In genomic region chr7:158348446-158348845, GRCh38 we compare ENCODE assay signal across 21 cellular contexts.
DNase-seq lines count a peak whose midpoint lies in the region; ATAC-seq, FAIRE-seq and TF ChIP-seq lines count a peak whose summit lies in the region.
"Had no signal": no experiment of that assay in that cellular context is flagged by ENCODE, and none has a peak within 500 bp of the region (broad histone marks: within the 10 kb centered on the region; RNA-seq: fewer than 3 reads in every experiment).

No MANE protein-coding gene starts in this region.

- WGBS in sigmoid colon, 2 donors: 85 to 86% methylated on average over 3 of the region's 3 CpGs

- no peaks in the 10 kb centered on the region for H3K4me1 Mint-ChIP-seq in activated CD8-positive, alpha-beta memory T cell treated with anti-CD3 and anti-CD28 coated beads, Interleukin-2, amount 10 ng/mL, durations not matched to agents 7 days and 5 days
- H3K4me1 Mint-ChIP-seq: CD14-positive monocyte; CD4-positive, alpha-beta memory T cell; IgD-negative memory B cell had no signal

- peak; percentile 9 for DNase-seq in activated CD8-positive, alpha-beta memory T cell treated with anti-CD3 and anti-CD28 coated beads for 24 hours
- no peak for DNase-seq in activated CD8-positive, alpha-beta memory T cell treated with anti-CD3 and anti-CD28 coated beads, Interleukin-2, amount 10 ng/mL, durations not matched to agents 7 days and 5 days
- DNase-seq in ecto neural progenitor cell (ENCODE audit: low spot score): peak; percentile 20
- DNase-seq in kidney: peak; percentile 26
- peak; percentile 12 for DNase-seq in sigmoid colon
- DNase-seq in H4 (ENCODE audit: low spot score): no peak
- no peak for DNase-seq in GM19238 (ENCODE audit: insufficient read length, low spot score)
- DNase-seq: 8988T; CD4-positive, alpha-beta memory T cell; DMS153; DMS79; GDM1; GM23248 had no signal

- H3K4me1 ChIP-seq in kidney (ENCODE audit: control insufficient read depth in 1 of 2, insufficient read depth in 1 of 2, low read depth in 1 of 2, low read length in 2 of 2): no peaks in the 10 kb centered on the region
- no peaks in the 10 kb centered on the region for H3K4me1 ChIP-seq in sigmoid colon

- H3K27me3 Mint-ChIP-seq in activated CD8-positive, alpha-beta memory T cell treated with anti-CD3 and anti-CD28 coated beads, Interleukin-2, amount 10 ng/mL, durations not matched to agents 7 days and 5 days: no peaks in the 10 kb centered on the region
- H3K27me3 Mint-ChIP-seq: IgD-negative memory B cell had no signal

- no peak for ATAC-seq in activated CD8-positive, alpha-beta memory T cell treated with anti-CD3 and anti-CD28 coated beads, Interleukin-2, amount 10 ng/mL, durations not matched to agents 7 days and 5 days
- no peak for ATAC-seq in GM19397 (IDR thresholded peaks at IDR 0.05; ENCODE audit: unreplicated experiment)
- ATAC-seq: HCT116, HepG2 had no signal

- H3K4me3 Mint-ChIP-seq in activated CD8-positive, alpha-beta memory T cell treated with anti-CD3 and anti-CD28 coated beads, Interleukin-2, amount 10 ng/mL, durations not matched to agents 7 days and 5 days: no peak overlapping the region
- H3K4me3 Mint-ChIP-seq: CD14-positive monocyte; CD4-positive, alpha-beta memory T cell; IgD-negative memory B cell had no signal

- no peak overlapping the region for H3K9ac ChIP-seq in kidney (ENCODE audit: low read length in 2 of 2)
- H3K9ac ChIP-seq: BLaER1, GM23248 had no signal

- TF ChIP-seq POLR2A in sigmoid colon (IDR thresholded peaks at IDR 0.05): no peak

- CTCF ChIA-PET in activated CD8-positive, alpha-beta memory T cell treated with anti-CD3 and anti-CD28 coated beads, Interleukin-2, amount 10 ng/mL, durations not matched to agents 7 days and 5 days (lab: Charles Lee): no interaction called here

- no peak for FAIRE-seq in kidney (lab: Jason Lieb, UNC)
- FAIRE-seq: GM12892, GM18507, HepG2 had no signal

- intact Hi-C loops in kidney (cut with DNase I): no loop called here
- intact Hi-C loops in sigmoid colon (cut with DNase I): no loop called here

- H3K4me3 ChIP-seq in kidney (ENCODE audit: low read length in 2 of 2) (no peak overlapping the region), sigmoid colon (no peak overlapping the region)
- H3K4me3 ChIP-seq: BLaER1, GM23248 had no signal

- H3K27ac Mint-ChIP-seq in activated CD8-positive, alpha-beta memory T cell treated with anti-CD3 and anti-CD28 coated beads, Interleukin-2, amount 10 ng/mL, durations not matched to agents 7 days and 5 days: no peak overlapping the region
- H3K27ac Mint-ChIP-seq: CD4-positive, alpha-beta memory T cell; IgD-negative memory B cell had no signal

- H3K27ac ChIP-seq in kidney (ENCODE audit: low read depth in 2 of 2, low read length in 2 of 2): no peak overlapping the region
- no peak overlapping the region for H3K27ac ChIP-seq in sigmoid colon
- H3K27ac ChIP-seq: BLaER1, GM23248 had no signal

- H3K9me3 Mint-ChIP-seq in activated CD8-positive, alpha-beta memory T cell treated with anti-CD3 and anti-CD28 coated beads, Interleukin-2, amount 10 ng/mL, durations not matched to agents 7 days and 5 days (ENCODE audit: low read depth): no peaks in the 10 kb centered on the region

- no peak for TF ChIP-seq EP300 in sigmoid colon (IDR thresholded peaks at IDR 0.05)

- TF ChIP-seq CTCF in kidney (IDR thresholded peaks at IDR 0.05; ENCODE audit: borderline replicate concordance, extremely low read depth, insufficient read depth): no peak
- no peak for TF ChIP-seq CTCF in sigmoid colon (IDR thresholded peaks at IDR 0.05)

- no peaks in the 10 kb centered on the region for H3K36me3 Mint-ChIP-seq in activated CD8-positive, alpha-beta memory T cell treated with anti-CD3 and anti-CD28 coated beads, Interleukin-2, amount 10 ng/mL, durations not matched to agents 7 days and 5 days
- H3K36me3 Mint-ChIP-seq: CD14-positive monocyte; CD4-positive, alpha-beta memory T cell; IgD-negative memory B cell had no signal

- H3K36me3 ChIP-seq in kidney (ENCODE audit: control insufficient read depth in 1 of 2, insufficient read depth in 2 of 2, low read length in 2 of 2) (no peaks in the 10 kb centered on the region), sigmoid colon (no peaks in the 10 kb centered on the region)
- H3K36me3 ChIP-seq: BLaER1 had no signal

- H3K27me3 ChIP-seq in sigmoid colon: no peaks in the 10 kb centered on the region
- H3K27me3 ChIP-seq: BLaER1 had no signal

- H3K9me3 ChIP-seq in kidney (ENCODE audit: control insufficient read depth in 1 of 2, low read length in 2 of 2) (no peaks in the 10 kb centered on the region), sigmoid colon (no peaks in the 10 kb centered on the region)

Comparison
In these comparisons a context has a peak if more than half of its experiments do, and no peak if none do; other contexts are left out.
1. DNase-seq: peak in activated CD8-positive, alpha-beta memory T cell treated with anti-CD3 and anti-CD28 coated beads for 24 hours (single experiment), ecto neural progenitor cell (single experiment), kidney (single experiment) and sigmoid colon (single experiment); none in activated CD8-positive, alpha-beta memory T cell treated with anti-CD3 and anti-CD28 coated beads, Interleukin-2, amount 10 ng/mL, durations not matched to agents 7 days and 5 days (single experiment), H4 (single experiment) and GM19238 (single experiment).